In the genomic region with DNA sequence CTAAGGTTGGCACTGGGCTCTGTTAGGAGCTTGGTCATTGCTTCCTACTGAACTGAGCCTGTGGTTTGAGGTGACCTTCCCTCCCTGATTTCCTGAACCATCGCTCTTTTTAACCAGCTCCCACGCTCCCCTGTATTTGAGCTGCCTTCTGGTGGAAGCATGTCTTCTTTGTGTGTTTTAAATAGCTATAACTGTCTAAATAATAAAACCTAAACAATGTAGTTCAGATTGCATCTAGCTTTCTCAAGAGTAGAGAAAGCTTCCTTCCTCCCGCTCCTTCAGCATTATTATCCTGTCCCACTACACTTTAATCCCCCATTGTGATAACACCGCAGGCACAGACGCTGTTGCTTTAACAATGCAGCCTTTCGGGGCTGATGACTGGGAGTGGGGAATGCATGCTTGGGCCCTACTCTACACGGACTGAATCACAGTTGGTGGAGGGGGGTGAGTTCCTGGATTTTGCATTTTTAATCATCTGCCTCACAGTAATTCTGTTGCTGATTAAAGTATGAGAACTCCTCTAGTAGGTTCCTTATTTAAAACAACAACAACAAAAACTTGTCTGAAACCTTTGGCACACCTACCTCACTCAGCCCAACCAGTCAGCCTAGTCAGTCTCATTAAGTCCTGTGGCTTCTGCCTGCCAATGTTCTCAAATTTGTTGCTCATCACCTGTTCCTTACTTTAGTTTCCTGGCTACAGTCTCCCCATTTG, we compare ENCODE assay signal across 9 cellular contexts. TPM values are rescaled to one million over a fixed set of nuclear protein-coding genes. Genes with fewer than 3 reads are reported as not detected.
DNase-seq lines count a peak whose midpoint lies in the region; ATAC-seq, FAIRE-seq and TF ChIP-seq lines count a peak whose summit lies in the region.
"Had no signal": no experiment of that assay in that cellular context is flagged by ENCODE, and none has a peak within 500 bp of the region (broad histone marks: within the 10 kb centered on the region; RNA-seq: fewer than 3 reads in every experiment).

No MANE protein-coding gene starts in this region.

- peak; percentile 59 for DNase-seq in EH (ENCODE audit: low read depth)
- DNase-seq in PC-3 = peak; percentile 25
- peak; percentile 83 for DNase-seq in endothelial cell of umbilical vein (ENCODE audit: low read depth, low spot score)
- DNase-seq in NAMALWA (ENCODE audit: low spot score) = no peak
- DNase-seq in OCI-M1 (lab: John Stamatoyannopoulos, UW) = no peak

- H3F3A ChIP-seq in PC-3 (ENCODE audit: low read length, unreplicated experiment) (no peaks in the 10 kb centered on the region), neural cell (ENCODE audit: insufficient read depth, low read length, poor library complexity, severe bottlenecking) (no peaks in the 10 kb centered on the region)

- no peaks in the 10 kb centered on the region for H3K9me1 ChIP-seq in endothelial cell of umbilical vein (replicated peaks; ENCODE audit: control insufficient read depth, extremely low read depth, insufficient read depth, low read length)

- no peaks in the 10 kb centered on the region for H3K9me2 ChIP-seq in PC-3 (replicated peaks; ENCODE audit: low read length)
- H3K9me2 ChIP-seq in neural cell (ENCODE audit: insufficient read depth, low read length) = no peaks in the 10 kb centered on the region

- no peaks in the 10 kb centered on the region for H3K9me3 ChIP-seq in PC-3 (ENCODE audit: low read length)
- H3K9me3 ChIP-seq in endothelial cell of umbilical vein (replicated peaks; ENCODE audit: control insufficient read depth, insufficient read depth, low read length) = no peaks in the 10 kb centered on the region
- no peaks in the 10 kb centered on the region for H3K9me3 ChIP-seq in neural cell (ENCODE audit: low read length)

- H3K79me2 ChIP-seq in PC-3 (ENCODE audit: low read length) (peaks cover 100% of the 10 kb centered on the region), endothelial cell of umbilical vein (ENCODE audit: control insufficient read depth, insufficient read depth, low read length) (peaks cover 100% of the 10 kb centered on the region), neural cell (replicated peaks; ENCODE audit: insufficient read depth, low read length) (peaks cover 38% of the 10 kb centered on the region)

- H3K4me3 ChIP-seq in PC-3 (ENCODE audit: low read length) (peak overlapping the region; percentile 34; the same call in 1 of the 2 replicates), endothelial cell of umbilical vein (replicated peaks in 1 of 3; ENCODE audit: insufficient read depth in 1 of 3, low read depth in 1 of 3, low read length in 3 of 3) (peak overlapping the region in 1 of 3 experiments; percentile 32), neural cell (ENCODE audit: low read length) (peak overlapping the region; percentile 31)

- no peaks in the 10 kb centered on the region for H3K27me3 ChIP-seq in PC-3 (ENCODE audit: low read length)
- H3K27me3 ChIP-seq in endothelial cell of umbilical vein (ENCODE audit: control insufficient read depth in 2 of 2, insufficient read depth in 2 of 2, low read length in 2 of 2) = no peaks in the 10 kb centered on the region
- H3K27me3 ChIP-seq in neural cell (ENCODE audit: insufficient read depth, low read depth, low read length) = no peaks in the 10 kb centered on the region

- no peak for TF ChIP-seq POLR2A in endothelial cell of umbilical vein (IDR thresholded peaks at IDR 0.05; ENCODE audit: low read depth, low read length)

- ATAC-seq in PC-3 (peak; percentile 29), HG03521 (IDR thresholded peaks at IDR 0.05; ENCODE audit: unreplicated experiment) (no peak), HG02840 (IDR thresholded peaks at IDR 0.05; ENCODE audit: low FRiP score, unreplicated experiment) (no peak)

- H3K27ac ChIP-seq in PC-3 (ENCODE audit: low read length) = peak overlapping the region; percentile 36
- H3K27ac ChIP-seq in endothelial cell of umbilical vein (ENCODE audit: insufficient read depth, low read depth, low read length) = peak overlapping the region; percentile 97
- H3K27ac ChIP-seq in neural cell (ENCODE audit: low read length) = no peak overlapping the region

- intact Hi-C loops in PC-3 (cut with micrococcal nuclease) = no loop called here
- intact Hi-C loops in endothelial cell of umbilical vein (cut with micrococcal nuclease) = loop anchor here (2.0 kb wide), 1 partner anchor 108 kb away; a partner anchor contains a TSS

- H3K9ac ChIP-seq in PC-3 (ENCODE audit: low read length) = no peak overlapping the region
- peak overlapping the region; percentile 72 for H3K9ac ChIP-seq in endothelial cell of umbilical vein (replicated peaks; ENCODE audit: extremely low read depth, insufficient read depth, low read length)
- H3K9ac ChIP-seq in neural cell (ENCODE audit: low read length) = peak overlapping the region; percentile 9

- no peak for TF ChIP-seq RAD21 in neural cell (conservative IDR thresholded peaks at IDR 0.05)

- POLR2A ChIA-PET in PC-3 (lab: Charles Lee; ENCODE audit: unreplicated experiment) = interaction anchor here (0.5 to 0.6 kb wide), 2 partner anchors 48 to 344 kb away, joined by 3 to 6 read pairs; no protein-coding TSS in a partner anchor
- POLR2A ChIA-PET in endothelial cell of umbilical vein (lab: Charles Lee) = no interaction called here

- TF ChIP-seq EP300 in neural cell (conservative IDR thresholded peaks at IDR 0.05; ENCODE audit: poor library complexity, severe bottlenecking) = no peak

- peaks cover 13% of the 10 kb centered on the region; the same call in 1 of the 2 replicates for H3K36me3 ChIP-seq in PC-3 (ENCODE audit: low read depth, low read length)
- H3K36me3 ChIP-seq in endothelial cell of umbilical vein (ENCODE audit: control insufficient read depth in 2 of 2, extremely low read depth in 1 of 2, insufficient read depth in 2 of 2, low read length in 2 of 2) = peaks cover 0 to 3% of the 10 kb centered on the region in 2 experiments
- H3K36me3 ChIP-seq in neural cell (ENCODE audit: insufficient read depth, low read length) = no peaks in the 10 kb centered on the region

- peak; percentile 62 for FAIRE-seq in endothelial cell of umbilical vein (lab: Jason Lieb, UNC)
- FAIRE-seq: GM18507 had no signal

- peak overlapping the region; percentile 61 for H3K4me2 ChIP-seq in PC-3 (ENCODE audit: low read length)
- peak overlapping the region; percentile 87 for H3K4me2 ChIP-seq in endothelial cell of umbilical vein (ENCODE audit: insufficient read depth, low read length)
- H3K4me2 ChIP-seq in neural cell (ENCODE audit: low read length) = no peak overlapping the region

- CTCF ChIA-PET in PC-3 (lab: Charles Lee) (no interaction called here), endothelial cell of umbilical vein (lab: Charles Lee) (interaction anchor here (0.8 to 0.9 kb wide), 2 partner anchors 20 to 26 kb away, joined by 3 read pairs; no protein-coding TSS in a partner anchor)

- H4K20me1 ChIP-seq in PC-3 (ENCODE audit: low read length) = peaks cover 50% of the 10 kb centered on the region
- H4K20me1 ChIP-seq in endothelial cell of umbilical vein (replicated peaks; ENCODE audit: control insufficient read depth, extremely low read depth, insufficient read depth, low read length) = no peaks in the 10 kb centered on the region
- no peaks in the 10 kb centered on the region for H4K20me1 ChIP-seq in neural cell (ENCODE audit: insufficient read depth)

- H2AFZ ChIP-seq in PC-3 (ENCODE audit: low read length) (no peak overlapping the region), endothelial cell of umbilical vein (ENCODE audit: low read depth, low read length) (no peak overlapping the region), neural cell (ENCODE audit: low read depth, low read length) (no peak overlapping the region)

- dilution Hi-C loops in endothelial cell of umbilical vein (cut with MboI; ENCODE audit: extremely low pct_ligation_motif_present, low sequenced_read_pairs) = no loop called here

- BruUV-seq in PC-3 (replicated peaks; lab: Mats Ljungman, UMichigan) (no TSS peak), endothelial cell of umbilical vein (replicated peaks; lab: Mats Ljungman, UMichigan) (no TSS peak)

- H3K4me1 ChIP-seq in PC-3 (ENCODE audit: insufficient read depth, low read length) (peaks cover 48% of the 10 kb centered on the region), endothelial cell of umbilical vein (ENCODE audit: control insufficient read depth, extremely low read depth, insufficient read depth, low read length) (peaks cover 57% of the 10 kb centered on the region)

- TF ChIP-seq CTCF in PC-3 (conservative IDR thresholded peaks at IDR 0.05; ENCODE audit: low read depth, low read length) (no peak), endothelial cell of umbilical vein (IDR thresholded peaks at IDR 0.05; ENCODE audit: extremely low read depth in 1 of 2, insufficient read depth in 1 of 2, low read depth in 1 of 2, low read length in 2 of 2) (no peak), neural cell (IDR thresholded peaks at IDR 0.05; ENCODE audit: poor library complexity, severe bottlenecking) (no peak)

TF ChIP-seq in endothelial cell of umbilical vein, 7 proteins besides CTCF, POLR2A, EP300 and RAD21:
- TF ChIP-seq GATA2 (IDR thresholded peaks at IDR 0.05; ENCODE audit: insufficient read depth, insufficient read length, low read depth, low read length) (peak; percentile 35), JUN (IDR thresholded peaks at IDR 0.05; ENCODE audit: borderline replicate concordance, insufficient read depth, insufficient read length, low read depth) (no peak)
TF ChIP-seq in endothelial cell of umbilical vein: peak in this region for 1.

TF ChIP-seq in neural cell, 6 proteins besides CTCF, POLR2A, EP300 and RAD21 (continues in another document):
- no peak for TF ChIP-seq SMC3 (conservative IDR thresholded peaks at IDR 0.05; ENCODE audit: poor library complexity)
- no peak for TF ChIP-seq POLR2AphosphoS5 (IDR thresholded peaks at IDR 0.05)
- TF ChIP-seq EZH2 (IDR thresholded peaks at IDR 0.05; ENCODE audit: borderline replicate concordance, insufficient read depth, low read length, poor library complexity, severe bottlenecking) = no peak

RNA-seq across cellular contexts. Expression of a gene that starts 6.6 kb away (rescaled TPM):
- total RNA-seq in PC-3 (2014; rRNA removed) = 158 and 164 TPM in 2 replicates
- total RNA-seq in endothelial cell of umbilical vein = 173 and 177 TPM in 2 replicates
- 45.5 and 57.1 TPM in 2 replicates for polyA plus RNA-seq in endothelial cell of umbilical vein
- polyA plus RNA-seq in endothelial cell of umbilical vein (2011; cell fraction: cytosol; rRNA removed) = 91.1 and 95.9 TPM in 2 replicates
- 38.6 and 56.7 TPM in 2 replicates for polyA plus RNA-seq in endothelial cell of umbilical vein (2011; cell fraction: nucleus; rRNA removed)
- 171 and 211 TPM in 2 replicates for polyA plus RNA-seq in endothelial cell of umbilical vein (2012)
- 41.3 and 48.6 TPM in 2 replicates for polyA minus RNA-seq in endothelial cell of umbilical vein
- polyA minus RNA-seq in endothelial cell of umbilical vein (2011; cell fraction: cytosol; rRNA and poly(A)+ RNA removed) = 167 TPM
- polyA minus RNA-seq in endothelial cell of umbilical vein (2011; cell fraction: nucleus; rRNA and poly(A)+ RNA removed) = 20.0 and 22.6 TPM in 2 replicates
- polyA plus RNA-seq in neural cell = 101 TPM in 2 replicates
- polyA minus RNA-seq in neural cell = 85.7 and 94.8 TPM in 2 replicates

Comparison
In these comparisons a context has a peak if more than half of its experiments do, and no peak if none do; other contexts are left out.
1. DNase-seq: peak in EH (single experiment), PC-3 (single experiment) and endothelial cell of umbilical vein (single experiment); none in NAMALWA (single experiment) and OCI-M1 (single experiment).